ENCODE assay signal across 17 cellular contexts in genomic region chr2:185896090-185896693, GRCh38.
A peak's percentile ranks its signal among the peaks of the same experiment; 100 is the strongest.
DNase-seq lines count a peak whose midpoint lies in the region; ATAC-seq and TF ChIP-seq lines count a peak whose summit lies in the region.
"Had no signal": no experiment of that assay in that cellular context is flagged by ENCODE, and none has a peak within 500 bp of the region (broad histone marks: within the 10 kb centered on the region; RNA-seq: fewer than 3 reads in every experiment).

No MANE protein-coding gene starts in this region.

- H3K4me3 Mint-ChIP-seq in activated CD4-positive, alpha-beta memory T cell treated with anti-CD3 and anti-CD28 coated beads for 36 hours = no peak overlapping the region
- H3K4me3 Mint-ChIP-seq: CD4-positive, CD25-positive, alpha-beta regulatory T cell; GM23338; HFFc6 had no signal

- POLR2A ChIA-PET in activated CD4-positive, alpha-beta memory T cell treated with anti-CD3 and anti-CD28 coated beads for 36 hours (lab: Charles Lee) = no interaction called here

- no peaks in the 10 kb centered on the region for H3K27me3 Mint-ChIP-seq in activated CD4-positive, alpha-beta memory T cell treated with anti-CD3 and anti-CD28 coated beads for 36 hours
- H3K27me3 Mint-ChIP-seq: CD4-positive, CD25-positive, alpha-beta regulatory T cell had no signal

- intact Hi-C loops in mucosa of descending colon (cut with DNase I, micrococcal nuclease) = no loop called here
- intact Hi-C loops in activated CD4-positive, alpha-beta memory T cell treated with anti-CD3 and anti-CD28 coated beads for 36 hours (cut with micrococcal nuclease) = no loop called here

- H3K4me3 ChIP-seq in mucosa of descending colon = no peak overlapping the region
- H3K4me3 ChIP-seq: BLaER1 treated with 17β-estradiol and CSF1 and Interleukin-3, amounts not matched to agents 10 nM and 100 nM; GM12878; GM23338 had no signal

- ATAC-seq in mucosa of descending colon = peak; percentile 73
- no peak for ATAC-seq in GM18867 (IDR thresholded peaks at IDR 0.05; ENCODE audit: unreplicated experiment)
- ATAC-seq: GM12878, GM23338 had no signal

- no peaks in the 10 kb centered on the region for H3K36me3 ChIP-seq in mucosa of descending colon (ENCODE audit: low read depth)
- H3K36me3 ChIP-seq: BLaER1 treated with 17β-estradiol and CSF1 and Interleukin-3, amounts not matched to agents 10 nM and 100 nM had no signal

- H3K4me1 Mint-ChIP-seq in activated CD4-positive, alpha-beta memory T cell treated with anti-CD3 and anti-CD28 coated beads for 36 hours (ENCODE audit: low read depth) = no peaks in the 10 kb centered on the region
- H3K4me1 Mint-ChIP-seq: CD4-positive, CD25-positive, alpha-beta regulatory T cell had no signal

- H3K9me3 Mint-ChIP-seq in activated CD4-positive, alpha-beta memory T cell treated with anti-CD3 and anti-CD28 coated beads for 36 hours = no peaks in the 10 kb centered on the region
- H3K9me3 Mint-ChIP-seq: GM23338 had no signal

- DNase-seq in NCI-H748 (lab: John Stamatoyannopoulos, UW; ENCODE audit: unreplicated experiment) (peak; percentile 58), NCI-H748 treated with DMSO at 0.1 percent for 48 hours (lab: John Stamatoyannopoulos, UW) (no peak), DMS53 treated with DMSO at 0.1 percent for 48 hours (lab: John Stamatoyannopoulos, UW; ENCODE audit: unreplicated experiment) (peak; percentile 18), NCI-H2227 treated with DMSO at 0.1 percent for 48 hours (lab: John Stamatoyannopoulos, UW) (peak; percentile 5), mucosa of descending colon (peak in 1 of 3 donors; percentile 10)
- no peak for DNase-seq in activated CD4-positive, alpha-beta memory T cell treated with anti-CD3 and anti-CD28 coated beads for 36 hours
- DNase-seq: ACHN; CD4-positive, CD25-positive, alpha-beta regulatory T cell; DMS79; HCEC 1CT; HFFc6; IMR-90; KBM-7 had no signal

- H3K4me1 ChIP-seq in mucosa of descending colon (ENCODE audit: low read depth) = peaks cover 7% of the 10 kb centered on the region
- H3K4me1 ChIP-seq: BLaER1 treated with 17β-estradiol and CSF1 and Interleukin-3, amounts not matched to agents 10 nM and 100 nM had no signal

- H3K27ac Mint-ChIP-seq in activated CD4-positive, alpha-beta memory T cell treated with anti-CD3 and anti-CD28 coated beads for 36 hours = no peak overlapping the region
- H3K27ac Mint-ChIP-seq: CD4-positive, CD25-positive, alpha-beta regulatory T cell; GM23338; HFFc6 had no signal

- no peaks in the 10 kb centered on the region for H3K36me3 Mint-ChIP-seq in activated CD4-positive, alpha-beta memory T cell treated with anti-CD3 and anti-CD28 coated beads for 36 hours
- H3K36me3 Mint-ChIP-seq: CD4-positive, CD25-positive, alpha-beta regulatory T cell had no signal

- CTCF ChIA-PET in activated CD4-positive, alpha-beta memory T cell treated with anti-CD3 and anti-CD28 coated beads for 36 hours (lab: Charles Lee) = no interaction called here

- no peak for TF ChIP-seq CTCF in mucosa of descending colon (IDR thresholded peaks at IDR 0.05)

- no peaks in the 10 kb centered on the region for H3K9me3 ChIP-seq in mucosa of descending colon
- H3K9me3 ChIP-seq: BLaER1 treated with 17β-estradiol and CSF1 and Interleukin-3, amounts not matched to agents 10 nM and 100 nM had no signal

Comparison
In these comparisons a context has a peak if more than half of its experiments do, and no peak if none do; other contexts are left out.
1. DNase-seq: peak in NCI-H748 (single experiment), DMS53 treated with DMSO at 0.1 percent for 48 hours (single experiment) and NCI-H2227 treated with DMSO at 0.1 percent for 48 hours (single experiment); none in NCI-H748 treated with DMSO at 0.1 percent for 48 hours (single experiment) and activated CD4-positive, alpha-beta memory T cell treated with anti-CD3 and anti-CD28 coated beads for 36 hours (single experiment).